ENCODE assay signal across 1 cellular context in genomic region chr3:11201246-11202024, GRCh38.
TF ChIP-seq lines count a peak whose summit lies in the region.

No MANE protein-coding gene starts in this region.

TF ChIP-seq in HCT116, 20 proteins besides CTCF, POLR2A, EP300 and RAD21 (continued from another document):
- TF ChIP-seq, protein P1, sequence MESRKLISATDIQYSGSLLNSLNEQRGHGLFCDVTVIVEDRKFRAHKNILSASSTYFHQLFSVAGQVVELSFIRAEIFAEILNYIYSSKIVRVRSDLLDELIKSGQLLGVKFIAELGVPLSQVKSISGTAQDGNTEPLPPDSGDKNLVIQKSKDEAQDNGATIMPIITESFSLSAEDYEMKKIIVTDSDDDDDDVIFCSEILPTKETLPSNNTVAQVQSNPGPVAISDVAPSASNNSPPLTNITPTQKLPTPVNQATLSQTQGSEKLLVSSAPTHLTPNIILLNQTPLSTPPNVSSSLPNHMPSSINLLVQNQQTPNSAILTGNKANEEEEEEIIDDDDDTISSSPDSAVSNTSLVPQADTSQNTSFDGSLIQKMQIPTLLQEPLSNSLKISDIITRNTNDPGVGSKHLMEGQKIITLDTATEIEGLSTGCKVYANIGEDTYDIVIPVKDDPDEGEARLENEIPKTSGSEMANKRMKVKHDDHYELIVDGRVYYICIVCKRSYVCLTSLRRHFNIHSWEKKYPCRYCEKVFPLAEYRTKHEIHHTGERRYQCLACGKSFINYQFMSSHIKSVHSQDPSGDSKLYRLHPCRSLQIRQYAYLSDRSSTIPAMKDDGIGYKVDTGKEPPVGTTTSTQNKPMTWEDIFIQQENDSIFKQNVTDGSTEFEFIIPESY (IDR thresholded peaks at IDR 0.05; ENCODE audit: extremely low read depth, insufficient replicate concordance, low read length), result no peak
TF ChIP-seq in HCT116: peak in this region for 7.
